ENCODE assay signal across 9 cellular contexts in the genomic region with DNA sequence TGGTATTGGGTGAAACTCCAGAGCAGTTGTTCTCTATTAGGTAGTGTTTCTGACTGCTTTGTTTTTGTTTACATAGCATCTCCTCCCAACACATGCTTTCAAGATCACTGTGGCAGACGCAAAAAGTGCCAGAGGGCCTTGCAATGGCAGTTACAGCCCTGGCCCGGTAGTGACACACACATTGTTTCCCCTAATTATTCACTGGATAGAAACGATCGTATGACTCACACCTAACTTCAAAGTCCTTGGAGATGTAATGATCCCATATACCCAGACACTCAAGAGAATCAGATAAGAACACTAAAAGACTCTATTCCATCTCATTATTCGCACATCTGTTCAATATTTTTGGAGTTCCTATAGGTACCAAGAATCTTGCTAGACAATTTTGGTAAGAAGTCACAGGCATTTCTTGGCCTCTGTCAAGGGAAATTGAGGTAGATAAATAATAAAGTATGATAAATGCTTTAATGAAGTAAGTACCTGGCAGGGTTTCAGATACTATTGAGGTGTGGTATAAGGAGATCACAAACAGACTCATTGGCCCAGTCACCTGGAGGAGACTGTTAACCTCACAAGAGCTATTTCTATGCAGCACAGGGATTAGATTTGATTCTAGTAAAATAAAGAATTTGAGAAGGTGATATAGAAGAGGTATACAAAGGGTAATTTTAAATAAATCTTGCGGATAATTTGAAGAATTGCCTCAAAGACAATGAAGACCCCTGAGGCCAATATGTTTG.
DNase-seq lines count a peak whose midpoint lies in the region; ATAC-seq and TF ChIP-seq lines count a peak whose summit lies in the region.
"Had no signal": no experiment of that assay in that cellular context is flagged by ENCODE, and none has a peak within 500 bp of the region (broad histone marks: within the 10 kb centered on the region; RNA-seq: fewer than 3 reads in every experiment).

No MANE protein-coding gene starts in this region.

- H3K4me3 ChIP-seq in epithelial cell of esophagus (ENCODE audit: low read length) (no peak overlapping the region), retinal pigment epithelial cell (ENCODE audit: low read length) (no peak overlapping the region)

- POLR2A ChIA-PET in activated CD8-positive, alpha-beta T cell treated with anti-CD3 and anti-CD28 coated beads, Interleukin-2, amount 10 ng/mL, durations not matched to agents 7 days and 5 days (lab: Charles Lee) = no interaction called here

- DNase-seq in NCI-H1436 treated with DMSO at 0.1 percent for 48 hours (lab: John Stamatoyannopoulos, UW) (peak; percentile 10), NCI-H1436 (lab: John Stamatoyannopoulos, UW) (no peak), NCI-H82 (lab: John Stamatoyannopoulos, UW) (peak; percentile 73), epithelial cell of esophagus (ENCODE audit: low read depth) (peak; percentile 73), retinal pigment epithelial cell (ENCODE audit: low read depth) (peak; percentile 7), epidermal melanocyte (ENCODE audit: insufficient read length, low spot score) (no peak), NCI-H1930 (lab: John Stamatoyannopoulos, UW) (no peak)
- no peak for DNase-seq in activated CD8-positive, alpha-beta T cell treated with anti-CD3 and anti-CD28 coated beads, Interleukin-2, amount 10 ng/mL, durations not matched to agents 7 days and 5 days
- DNase-seq: activated CD8-positive, alpha-beta memory T cell treated with anti-CD3 and anti-CD28 coated beads, Interleukin-2, amount 50 U/mL, for 48 hours had no signal

- TF ChIP-seq CTCF in epithelial cell of esophagus (IDR thresholded peaks at IDR 0.05; ENCODE audit: insufficient read depth, low read depth, low read length, missing control alignments) (no peak), retinal pigment epithelial cell (conservative IDR thresholded peaks at IDR 0.05; ENCODE audit: low read depth, low read length) (no peak)

- no peaks in the 10 kb centered on the region for H3K36me3 Mint-ChIP-seq in activated CD8-positive, alpha-beta T cell treated with anti-CD3 and anti-CD28 coated beads, Interleukin-2, amount 10 ng/mL, durations not matched to agents 7 days and 5 days (ENCODE audit: low read depth)

- no peak for ATAC-seq in activated CD8-positive, alpha-beta T cell treated with anti-CD3 and anti-CD28 coated beads, Interleukin-2, amount 10 ng/mL, durations not matched to agents 7 days and 5 days

- no peak overlapping the region for H3K4me3 Mint-ChIP-seq in activated CD8-positive, alpha-beta T cell treated with anti-CD3 and anti-CD28 coated beads, Interleukin-2, amount 10 ng/mL, durations not matched to agents 7 days and 5 days

- no peaks in the 10 kb centered on the region for H3K27me3 Mint-ChIP-seq in activated CD8-positive, alpha-beta T cell treated with anti-CD3 and anti-CD28 coated beads, Interleukin-2, amount 10 ng/mL, durations not matched to agents 7 days and 5 days (ENCODE audit: low read depth)

- no peak overlapping the region for H3K27ac Mint-ChIP-seq in activated CD8-positive, alpha-beta T cell treated with anti-CD3 and anti-CD28 coated beads, Interleukin-2, amount 10 ng/mL, durations not matched to agents 7 days and 5 days

- no peaks in the 10 kb centered on the region for H3K4me1 Mint-ChIP-seq in activated CD8-positive, alpha-beta T cell treated with anti-CD3 and anti-CD28 coated beads, Interleukin-2, amount 10 ng/mL, durations not matched to agents 7 days and 5 days (ENCODE audit: low read depth)

- CTCF ChIA-PET in activated CD8-positive, alpha-beta T cell treated with anti-CD3 and anti-CD28 coated beads, Interleukin-2, amount 10 ng/mL, durations not matched to agents 7 days and 5 days (lab: Charles Lee) = no interaction called here

- H3K9me3 Mint-ChIP-seq in activated CD8-positive, alpha-beta T cell treated with anti-CD3 and anti-CD28 coated beads, Interleukin-2, amount 10 ng/mL, durations not matched to agents 7 days and 5 days (ENCODE audit: insufficient read depth) = peaks cover 8% of the 10 kb centered on the region

Comparison
In these comparisons a context has a peak if more than half of its experiments do, and no peak if none do; other contexts are left out.
1. DNase-seq: peak in NCI-H1436 treated with DMSO at 0.1 percent for 48 hours (single experiment), NCI-H82 (single experiment), epithelial cell of esophagus (single experiment) and retinal pigment epithelial cell (single experiment); none in NCI-H1436 (single experiment), activated CD8-positive, alpha-beta T cell treated with anti-CD3 and anti-CD28 coated beads, Interleukin-2, amount 10 ng/mL, durations not matched to agents 7 days and 5 days (single experiment), epidermal melanocyte (single experiment) and NCI-H1930 (0 of 2).